In the genomic region with DNA sequence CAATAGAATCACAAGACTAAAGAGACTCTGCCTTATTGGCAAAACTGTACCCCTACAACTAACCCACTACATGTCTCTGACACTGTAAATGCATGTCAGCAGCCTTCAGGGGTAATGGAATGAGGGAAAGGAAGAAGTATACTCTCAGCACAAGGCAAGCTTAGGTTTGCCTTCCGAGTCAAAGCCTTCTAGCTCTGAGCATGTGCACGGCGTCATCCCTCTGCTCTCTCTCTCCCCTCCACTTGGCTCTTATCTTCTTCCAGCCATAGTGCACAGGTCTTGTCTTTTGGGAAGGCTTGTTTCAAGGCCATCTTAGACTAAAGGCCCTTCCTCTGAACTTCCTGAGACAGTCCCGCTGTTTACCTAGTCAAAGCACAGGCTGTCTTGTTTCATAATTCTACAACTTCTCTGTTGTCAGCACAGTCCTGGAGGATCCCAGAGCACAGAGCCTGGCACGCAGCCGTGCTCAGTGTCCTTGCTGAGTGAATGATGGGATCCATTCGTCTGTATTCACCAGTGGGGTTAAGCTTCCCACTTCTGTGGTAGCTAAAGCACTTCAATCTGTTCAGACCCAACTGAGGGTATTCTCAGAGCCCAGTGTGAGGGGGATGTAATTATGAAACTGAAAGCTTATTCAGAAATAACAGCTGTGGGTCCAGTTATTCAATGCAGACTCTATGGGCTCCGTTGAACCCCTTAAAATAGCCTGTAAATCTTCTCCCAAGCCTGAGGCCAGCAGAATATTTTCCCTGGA, we compare ENCODE assay signal across 1 cellular context.
TF ChIP-seq lines count a peak whose summit lies in the region.

No MANE protein-coding gene starts in this region.

TF ChIP-seq in HepG2, 621 proteins besides CTCF, POLR2A, EP300 and RAD21 (continued from another document):
- TF ChIP-seq, protein P1, sequence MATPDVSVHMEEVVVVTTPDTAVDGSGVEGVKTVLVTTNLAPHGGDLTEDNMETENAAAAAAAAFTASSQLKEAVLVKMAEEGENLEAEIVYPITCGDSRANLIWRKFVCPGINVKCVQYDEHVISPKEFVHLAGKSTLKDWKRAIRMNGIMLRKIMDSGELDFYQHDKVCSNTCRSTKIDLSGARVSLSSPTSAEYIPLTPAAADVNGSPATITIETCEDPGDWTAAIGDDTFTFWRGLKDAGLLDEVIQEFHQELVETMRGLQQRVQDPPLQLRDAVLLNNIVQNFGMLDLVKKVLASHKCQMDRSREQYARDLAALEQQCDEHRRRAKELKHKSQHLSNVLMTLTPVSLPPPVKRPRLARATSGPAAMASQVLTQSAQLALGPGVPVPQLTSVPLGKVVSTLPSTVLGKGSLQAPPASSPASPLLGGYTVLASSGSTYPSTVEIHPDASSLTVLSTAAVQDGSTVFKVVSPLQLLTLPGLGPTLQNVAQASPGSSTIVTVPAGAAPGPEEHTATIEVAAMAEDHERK (CRISPR knock-in tag; IDR thresholded peaks at IDR 0.05; ENCODE audit: low read depth) = no peak
- TF ChIP-seq ZNF256 (CRISPR knock-in tag; conservative IDR thresholded peaks at IDR 0.05) (no peak), ZNF766 (CRISPR knock-in tag; IDR thresholded peaks at IDR 0.05; ENCODE audit: borderline replicate concordance) (no peak)
